Comparison of ENCODE assay signal across 2 cellular contexts in genomic region chr12:23533699-23534098, GRCh38.
TF ChIP-seq lines count a peak whose summit lies in the region.

No MANE protein-coding gene starts in this region.

TF ChIP-seq in GM12878, 131 proteins besides CTCF, POLR2A, EP300 and RAD21:
- TF ChIP-seq CBX3 (IDR thresholded peaks at IDR 0.05; ENCODE audit: borderline replicate concordance, low read depth) (no peak), IKZF2 (IDR thresholded peaks at IDR 0.05) (no peak), ZBTB40 (IDR thresholded peaks at IDR 0.05; ENCODE audit: borderline replicate concordance) (peak; percentile 17; the same call in 1 of the 2 replicates), BCL11A (IDR thresholded peaks at IDR 0.05; ENCODE audit: low read depth, low read length) (no peak)
- TF ChIP-seq, protein P1, sequence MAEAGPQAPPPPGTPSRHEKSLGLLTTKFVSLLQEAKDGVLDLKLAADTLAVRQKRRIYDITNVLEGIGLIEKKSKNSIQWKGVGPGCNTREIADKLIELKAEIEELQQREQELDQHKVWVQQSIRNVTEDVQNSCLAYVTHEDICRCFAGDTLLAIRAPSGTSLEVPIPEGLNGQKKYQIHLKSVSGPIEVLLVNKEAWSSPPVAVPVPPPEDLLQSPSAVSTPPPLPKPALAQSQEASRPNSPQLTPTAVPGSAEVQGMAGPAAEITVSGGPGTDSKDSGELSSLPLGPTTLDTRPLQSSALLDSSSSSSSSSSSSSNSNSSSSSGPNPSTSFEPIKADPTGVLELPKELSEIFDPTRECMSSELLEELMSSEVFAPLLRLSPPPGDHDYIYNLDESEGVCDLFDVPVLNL (IDR thresholded peaks at IDR 0.05; ENCODE audit: low read depth, low read length) = no peak

TF ChIP-seq in H1, 55 proteins besides CTCF, POLR2A, EP300 and RAD21:
- no peak for TF ChIP-seq TCF12 (IDR thresholded peaks at IDR 0.05; ENCODE audit: low read depth, low read length)
- TF ChIP-seq CHD2 (IDR thresholded peaks at IDR 0.05; ENCODE audit: low read length) = no peak
- TF ChIP-seq YY1 (IDR thresholded peaks at IDR 0.05; ENCODE audit: low read depth, low read length) = no peak
- no peak for TF ChIP-seq EGR1 (IDR thresholded peaks at IDR 0.05; ENCODE audit: borderline replicate concordance, low read depth, low read length)
- no peak for TF ChIP-seq CBX5 (IDR thresholded peaks at IDR 0.05; ENCODE audit: low read depth, low read length)
- TF ChIP-seq BACH1 (IDR thresholded peaks at IDR 0.05; ENCODE audit: low read length) = no peak
- no peak for TF ChIP-seq CHD1 (IDR thresholded peaks at IDR 0.05; ENCODE audit: low read depth, low read length)
- TF ChIP-seq SIN3A (conservative IDR thresholded peaks at IDR 0.05 in 1 of 2, IDR thresholded peaks at IDR 0.05 in 1 of 2; ENCODE audit: low read depth in 1 of 2, low read length in 2 of 2) = no peak
- TF ChIP-seq MAFK (IDR thresholded peaks at IDR 0.05; ENCODE audit: low read depth, low read length) = no peak
- TF ChIP-seq SUZ12 (IDR thresholded peaks at IDR 0.05; ENCODE audit: low read length) = no peak
- TF ChIP-seq SP2 (IDR thresholded peaks at IDR 0.05; ENCODE audit: low read length) = no peak
